In the genomic region with DNA sequence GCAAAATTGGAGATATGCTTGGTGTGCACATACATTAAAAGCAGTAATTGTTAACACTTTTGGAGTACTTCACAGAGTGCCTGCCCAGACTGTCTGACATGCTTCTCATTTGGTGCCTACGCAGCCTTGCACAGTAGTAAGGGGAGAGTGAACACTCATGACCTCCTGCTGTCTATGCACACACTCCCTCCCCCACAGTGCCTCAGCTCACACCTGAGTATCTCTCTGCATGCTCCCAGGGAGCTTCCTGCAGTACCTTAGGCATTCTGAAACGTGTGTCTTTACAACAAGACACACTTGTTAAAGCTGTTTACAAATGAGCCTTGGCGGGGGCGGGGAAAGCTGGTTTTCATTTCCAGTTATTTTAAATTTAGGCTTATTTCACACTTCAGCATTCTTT, we compare ENCODE assay signal across 15 cellular contexts. TPM values are rescaled to one million over a fixed set of nuclear protein-coding genes. Genes with fewer than 3 reads are reported as not detected.
A peak's percentile ranks its signal among the peaks of the same experiment; 100 is the strongest.
DNase-seq lines count a peak whose midpoint lies in the region; ATAC-seq, FAIRE-seq and TF ChIP-seq lines count a peak whose summit lies in the region.
"Had no signal": no experiment of that assay in that cellular context is flagged by ENCODE, and none has a peak within 500 bp of the region (broad histone marks: within the 10 kb centered on the region; RNA-seq: fewer than 3 reads in every experiment).

No MANE protein-coding gene starts in this region.

- peaks cover 2% of the 10 kb centered on the region for H3K79me1 ChIP-seq in H1 (ENCODE audit: low read depth, low read length)
- H3K79me1 ChIP-seq in neuronal stem cell (ENCODE audit: low read depth, low read length) = no peaks in the 10 kb centered on the region

- H2AFZ ChIP-seq in H1 (ENCODE audit: low read length) (no peak overlapping the region), neuronal stem cell (ENCODE audit: low read length) (no peak overlapping the region)

- H3K18ac ChIP-seq in H1 (ENCODE audit: extremely low read depth, low read length) (no peak overlapping the region), neuronal stem cell (ENCODE audit: low read length) (no peak overlapping the region)

- H3K36me3 Mint-ChIP-seq in activated naive CD4-positive, alpha-beta T cell treated with anti-CD3 and anti-CD28 coated beads for 36 hours (ENCODE audit: low read depth) = no peaks in the 10 kb centered on the region
- no peaks in the 10 kb centered on the region for H3K36me3 Mint-ChIP-seq in stimulated activated memory B cell treated with anti-CD40 and anti-IgM and Interleukin-4, amounts not matched to agents 10 μg/mL and 1 μg/mL and 100 μg/mL, for 72 hours

- H2BK120ac ChIP-seq in H1 (replicated peaks; ENCODE audit: low read depth, low read length) (no peak overlapping the region), neuronal stem cell (ENCODE audit: low read depth, low read length) (no peak overlapping the region)

- H2BK5ac ChIP-seq in H1 (ENCODE audit: low read depth, low read length) (0 out of 2 replicates have a peak overlapping the region, but pooled peaks have one; percentile 90), neuronal stem cell (ENCODE audit: low read length) (no peak overlapping the region)

- no peak overlapping the region for H2BK15ac ChIP-seq in H1 (ENCODE audit: low read length)
- H2BK15ac ChIP-seq in neuronal stem cell (ENCODE audit: low read length) = no peak overlapping the region

- H4K91ac ChIP-seq in H1 (replicated peaks; ENCODE audit: insufficient read length, low read length) = no peak overlapping the region
- H4K91ac ChIP-seq in neuronal stem cell (ENCODE audit: low read depth, low read length, poor library complexity) = no peak overlapping the region

- no peak overlapping the region for H4K5ac ChIP-seq in H1 (ENCODE audit: insufficient read length, low read depth, low read length)

- DNase-seq in activated naive CD4-positive, alpha-beta T cell treated with anti-CD3 and anti-CD28 coated beads for 36 hours = peak; percentile 61
- no peak for DNase-seq in activated naive CD4-positive, alpha-beta T cell (lab: John Stamatoyannopoulos, UW)
- DNase-seq in NCI-H2029 (lab: John Stamatoyannopoulos, UW) (peak; percentile 39), H1 (ENCODE audit: low read depth in 1 of 2, low spot score in 2 of 2) (no peak), neuronal stem cell (ENCODE audit: low spot score) (no peak)
- DNase-seq in effector CD8-positive, alpha-beta T cell (lab: John Stamatoyannopoulos, UW) = no peak
- DNase-seq: hypothalamus, MM.1S, SW 1271, upper lobe of left lung had no signal

- no peak overlapping the region; a peak in 1 of 8 replicates for H3K4me3 ChIP-seq in H1 (ENCODE audit: extremely low read depth in 1 of 4, insufficient read depth in 2 of 4, low read depth in 3 of 4, low read length in 4 of 4)
- no peak overlapping the region for H3K4me3 ChIP-seq in neuronal stem cell (ENCODE audit: low read length in 2 of 2)
- H3K4me3 ChIP-seq: upper lobe of left lung had no signal

- H3K4me1 ChIP-seq in H1 (replicated peaks in 1 of 4; ENCODE audit: control insufficient read depth in 3 of 4, insufficient read depth in 4 of 4, low read length in 3 of 4) = peaks cover 3 to 25% (median 16%) of the 10 kb centered on the region in 4 experiments; a peak in 5 of 7 replicates
- H3K4me1 ChIP-seq in neuronal stem cell (ENCODE audit: control insufficient read depth in 2 of 2, insufficient read depth in 1 of 2, low read depth in 1 of 2, low read length in 2 of 2) = peaks cover 4 to 11% of the 10 kb centered on the region in 2 donors

- no peak overlapping the region for H3K4me3 Mint-ChIP-seq in activated naive CD4-positive, alpha-beta T cell treated with anti-CD3 and anti-CD28 coated beads for 36 hours
- no peak overlapping the region for H3K4me3 Mint-ChIP-seq in stimulated activated memory B cell treated with anti-CD40 and anti-IgM and Interleukin-4, amounts not matched to agents 10 μg/mL and 1 μg/mL and 100 μg/mL, for 72 hours

- peak; percentile 50 for ATAC-seq in stimulated activated memory B cell treated with anti-CD40 and anti-IgM and Interleukin-4, amounts not matched to agents 10 μg/mL and 1 μg/mL and 100 μg/mL, for 72 hours
- no peak for ATAC-seq in HG03342 (IDR thresholded peaks at IDR 0.05; ENCODE audit: unreplicated experiment)
- ATAC-seq: HCT116 had no signal

- peaks cover 91% of the 10 kb centered on the region for H3K4me1 Mint-ChIP-seq in activated naive CD4-positive, alpha-beta T cell treated with anti-CD3 and anti-CD28 coated beads for 36 hours (ENCODE audit: low read depth)
- peaks cover 99% of the 10 kb centered on the region for H3K4me1 Mint-ChIP-seq in stimulated activated memory B cell treated with anti-CD40 and anti-IgM and Interleukin-4, amounts not matched to agents 10 μg/mL and 1 μg/mL and 100 μg/mL, for 72 hours

- H4K8ac ChIP-seq in H1 (ENCODE audit: extremely low read depth, insufficient read depth, low read length) (no peak overlapping the region), neuronal stem cell (ENCODE audit: low read depth, low read length) (no peak overlapping the region)

- CTCF ChIA-PET in activated naive CD4-positive, alpha-beta T cell treated with anti-CD3 and anti-CD28 coated beads for 36 hours (lab: Charles Lee) = interaction anchor here (1.0 to 1.9 kb wide), 5 partner anchors 15 to 569 kb away, joined by 3 to 7 read pairs (median 5); no protein-coding TSS in a partner anchor
- CTCF ChIA-PET in H1 (lab: Charles Lee; ENCODE audit: partially characterized antibody) = interaction anchor here (0.6 to 11.2 kb wide), 7 partner anchors 9 to 817 kb away, joined by 3 to 146 read pairs (median 4); no protein-coding TSS in a partner anchor

- no peak for TF ChIP-seq POLR2A in H1 (IDR thresholded peaks at IDR 0.05; ENCODE audit: control extremely low read depth in 1 of 2, low read depth in 2 of 2, low read length in 2 of 2)

- peaks cover 0 to 92% of the 10 kb centered on the region in 2 experiments; a peak in 3 of 4 replicates for H3K79me2 ChIP-seq in H1 (ENCODE audit: control insufficient read depth in 1 of 2, insufficient read depth in 2 of 2, low read length in 2 of 2)

- H3K27ac ChIP-seq in H1 (ENCODE audit: low read depth, low read length) = no peak overlapping the region
- H3K27ac ChIP-seq in neuronal stem cell (replicated peaks; ENCODE audit: low read length) = no peak overlapping the region
- H3K27ac ChIP-seq: C4-2B, epithelial cell of prostate, upper lobe of left lung had no signal

- H3K36me3 ChIP-seq in H1 (ENCODE audit: control insufficient read depth in 2 of 4, insufficient read depth in 4 of 4, low read length in 3 of 4) (no peaks in the 10 kb centered on the region), neuronal stem cell (replicated peaks in 1 of 2; ENCODE audit: control insufficient read depth in 2 of 2, insufficient read depth in 2 of 2, low read length in 2 of 2) (no peaks in the 10 kb centered on the region)
- H3K36me3 ChIP-seq: upper lobe of left lung had no signal

- TF ChIP-seq RAD21 in H1 (IDR thresholded peaks at IDR 0.05 in 1 of 2, conservative IDR thresholded peaks at IDR 0.05 in 1 of 2; ENCODE audit: low read depth in 2 of 2, low read length in 2 of 2) = no peak

- H2BK12ac ChIP-seq in H1 (ENCODE audit: low read depth, low read length) (no peak overlapping the region), neuronal stem cell (ENCODE audit: low read length) (no peak overlapping the region)

- peak overlapping the region; percentile 37 for H3K27ac Mint-ChIP-seq in activated naive CD4-positive, alpha-beta T cell treated with anti-CD3 and anti-CD28 coated beads for 36 hours
- H3K27ac Mint-ChIP-seq in stimulated activated memory B cell treated with anti-CD40 and anti-IgM and Interleukin-4, amounts not matched to agents 10 μg/mL and 1 μg/mL and 100 μg/mL, for 72 hours = peak overlapping the region; percentile 89

- intact Hi-C loops in activated naive CD4-positive, alpha-beta T cell treated with anti-CD3 and anti-CD28 coated beads for 36 hours (cut with micrococcal nuclease) = loop anchor here (5.0 kb wide), 1 partner anchor 856 kb away; no protein-coding TSS in a partner anchor

- H2AK5ac ChIP-seq in H1 (ENCODE audit: low read depth, low read length) (peak overlapping the region; percentile 96; the same call in 1 of the 2 replicates), neuronal stem cell (ENCODE audit: low read depth, low read length) (no peak overlapping the region)

- TF ChIP-seq CTCF in H1 (IDR thresholded peaks at IDR 0.05; ENCODE audit: control extremely low read depth in 1 of 3, insufficient read depth in 1 of 3, low read depth in 1 of 3, low read length in 3 of 3) = no peak

- no peaks in the 10 kb centered on the region for H3K27me3 Mint-ChIP-seq in activated naive CD4-positive, alpha-beta T cell treated with anti-CD3 and anti-CD28 coated beads for 36 hours (ENCODE audit: low read depth)
- H3K27me3 Mint-ChIP-seq in stimulated activated memory B cell treated with anti-CD40 and anti-IgM and Interleukin-4, amounts not matched to agents 10 μg/mL and 1 μg/mL and 100 μg/mL, for 72 hours = no peaks in the 10 kb centered on the region

- H3K27me3 ChIP-seq in H1 (replicated peaks in 1 of 4; ENCODE audit: control insufficient read depth in 3 of 4, extremely low read depth in 1 of 4, insufficient read depth in 3 of 4, low read length in 3 of 4) = no peaks in the 10 kb centered on the region
- no peaks in the 10 kb centered on the region for H3K27me3 ChIP-seq in neuronal stem cell (ENCODE audit: control insufficient read depth in 3 of 3, insufficient read depth in 3 of 3, low read depth in 1 of 3, low read length in 3 of 3)
- H3K27me3 ChIP-seq: upper lobe of left lung had no signal

- H3K9me3 ChIP-seq in H1 (ENCODE audit: insufficient read depth in 2 of 2, low read depth in 1 of 2, low read length in 1 of 2) = no peaks in the 10 kb centered on the region
- H3K9me3 ChIP-seq in neuronal stem cell (replicated peaks in 1 of 2; ENCODE audit: control insufficient read depth in 2 of 2, insufficient read depth in 1 of 2, low read depth in 1 of 2, low read length in 2 of 2) = no peaks in the 10 kb centered on the region
- H3K9me3 ChIP-seq: upper lobe of left lung had no signal

- POLR2A ChIA-PET in H1 (lab: Charles Lee; ENCODE audit: partially characterized antibody) = no interaction called here

- peak; percentile 60 for FAIRE-seq in H1 (lab: Jason Lieb, UNC)

- no peaks in the 10 kb centered on the region for H3K9me3 Mint-ChIP-seq in activated naive CD4-positive, alpha-beta T cell treated with anti-CD3 and anti-CD28 coated beads for 36 hours
- H3K9me3 Mint-ChIP-seq in stimulated activated memory B cell treated with anti-CD40 and anti-IgM and Interleukin-4, amounts not matched to agents 10 μg/mL and 1 μg/mL and 100 μg/mL, for 72 hours = no peaks in the 10 kb centered on the region

- H3K23ac ChIP-seq in H1 (ENCODE audit: insufficient read length) (no peak overlapping the region), neuronal stem cell (ENCODE audit: low read depth, low read length, poor library complexity) (no peak overlapping the region)

- H3K14ac ChIP-seq in H1 (ENCODE audit: insufficient read length) = no peak overlapping the region
- no peak overlapping the region for H3K14ac ChIP-seq in neuronal stem cell (ENCODE audit: low read length)

- peak overlapping the region; percentile 53 to 68 for H3K4me2 ChIP-seq in H1 (ENCODE audit: insufficient read depth in 1 of 2, low read depth in 2 of 2, low read length in 2 of 2)
- H3K4me2 ChIP-seq in neuronal stem cell (ENCODE audit: insufficient read depth, low read length, poor library complexity, severe bottlenecking) = no peak overlapping the region

- H2BK20ac ChIP-seq in H1 (ENCODE audit: low read length) = 0 out of 2 replicates have a peak overlapping the region, but pooled peaks have one; percentile 21

- no peak overlapping the region for H3K9ac ChIP-seq in H1 (replicated peaks in 1 of 4; ENCODE audit: extremely low read depth in 1 of 4, low read depth in 3 of 4, low read length in 3 of 4)
- H3K9ac ChIP-seq in neuronal stem cell (ENCODE audit: low read depth, low read length, poor library complexity) = no peak overlapping the region

- H3K4ac ChIP-seq in H1 (replicated peaks; ENCODE audit: insufficient read length, low read depth, low read length) (no peak overlapping the region), neuronal stem cell (ENCODE audit: low read length) (no peak overlapping the region)

- H3K23me2 ChIP-seq in H1 (ENCODE audit: low read depth, low read length) = no peaks in the 10 kb centered on the region; the same call in 1 of the 2 replicates

- WGBS in H1 (ENCODE audit: extremely low coverage in 1 of 2, insufficient coverage in 1 of 2, insufficient read length in 1 of 2, insufficient replicate concordance in 2 of 2, low coverage in 1 of 2, low lambda C conversion rate in 2 of 2, missing lambda C conversion rate in 1 of 2), 2 experiments = 43% methylated on average over 4 of the region's 4 CpGs; no CpG with 5 or more reads in 1 of the 2 experiments
- no CpG with 5 or more reads among the region's 4 CpGs for WGBS in neuronal stem cell (ENCODE audit: extremely low coverage in 2 of 2, insufficient read length in 2 of 2, insufficient replicate concordance in 1 of 2), 2 donors

- H3K56ac ChIP-seq in H1 (replicated peaks; ENCODE audit: insufficient read length, low read depth, low read length) = no peak overlapping the region

- H4K20me1 ChIP-seq in H1 (replicated peaks in 1 of 2; ENCODE audit: control insufficient read depth in 1 of 2, insufficient read depth in 2 of 2, low read length in 2 of 2) = no peaks in the 10 kb centered on the region

- TF ChIP-seq EP300 in H1 (IDR thresholded peaks at IDR 0.05; ENCODE audit: borderline replicate concordance in 1 of 2, low read depth in 2 of 2, low read length in 2 of 2) = no peak

RNA-seq across cellular contexts. Expression of gene MAP3K1, which starts 18.0 kb away (rescaled TPM):
- 10 to 100 TPM; 18.2 to 19.2 TPM for total RNA-seq in activated naive CD4-positive, alpha-beta T cell treated with anti-CD3 and anti-CD28 coated beads for 36 hours
- 11.4 and 11.8 TPM in 2 replicates for total RNA-seq in H1 (2021; fragmentation: NEBNext Ultra II Directional; extraction: Animal tissue kit (Norgen Biotek cat#: 25700))
- polyA plus RNA-seq in H1 (2011; rRNA removed) = 1.7 and 3.9 TPM in 2 replicates
- 3.9 TPM for polyA plus RNA-seq in H1 (2011; cell fraction: cytosol; rRNA removed)
- 2.8 TPM for polyA plus RNA-seq in H1 (2011; cell fraction: nucleus; rRNA removed)
- polyA plus RNA-seq in H1 (2012, experiment 1 of 2) = 2.8 to 5.7 TPM (median 4.2 TPM) in 4 replicates
- polyA plus RNA-seq in H1 (2012, experiment 2 of 2) = 0.52 TPM
- polyA plus RNA-seq in H1 (2013, experiment 1 of 2) = 5.5 TPM
- 5.5 TPM for polyA plus RNA-seq in H1 (2013, experiment 2 of 2)
- 13.9 and 18.7 TPM in 2 replicates for polyA minus RNA-seq in H1 (2011; rRNA and poly(A)+ RNA removed)
- 8.1 TPM for polyA minus RNA-seq in H1 (2011; cell fraction: cytosol; rRNA and poly(A)+ RNA removed)
- polyA minus RNA-seq in H1 (2011; cell fraction: nucleus; rRNA and poly(A)+ RNA removed) = 10.2 TPM
- 11.5 TPM for polyA plus RNA-seq in neuronal stem cell (2013, experiment 1 of 2)
- polyA plus RNA-seq in neuronal stem cell (2013, experiment 2 of 2) = 12.1 TPM

Comparison
In these comparisons a context has a peak if more than half of its experiments do, and no peak if none do; other contexts are left out.
1. DNase-seq: peak in activated naive CD4-positive, alpha-beta T cell treated with anti-CD3 and anti-CD28 coated beads for 36 hours (single experiment) and NCI-H2029 (single experiment); none in activated naive CD4-positive, alpha-beta T cell (0 of 4), H1 (0 of 2), neuronal stem cell (single experiment) and effector CD8-positive, alpha-beta T cell (single experiment).